Comparison of ENCODE assay signal across 15 cellular contexts in genomic region chr4:7781993-7782392, GRCh38.
A peak's percentile ranks its signal among the peaks of the same experiment; 100 is the strongest.
DNase-seq lines count a peak whose midpoint lies in the region; ATAC-seq and TF ChIP-seq lines count a peak whose summit lies in the region.
"Had no signal": no experiment of that assay in that cellular context is flagged by ENCODE, and none has a peak within 500 bp of the region (broad histone marks: within the 10 kb centered on the region; RNA-seq: fewer than 3 reads in every experiment).

No MANE protein-coding gene starts in this region.

- no peaks in the 10 kb centered on the region for H3K9me3 ChIP-seq in spleen
- no peaks in the 10 kb centered on the region for H3K9me3 ChIP-seq in left lung

- H3K27ac Mint-ChIP-seq in activated T-cell treated with anti-CD3 and anti-CD28 coated beads, Interleukin-2, amount 50 U/mL, for 24 hours: peak overlapping the region; percentile 96
- peak overlapping the region; percentile 41 to 87 (median 80) for H3K27ac Mint-ChIP-seq in brain

- ATAC-seq in left lung: no peak
- ATAC-seq: left colon had no signal

- H3K27me3 ChIP-seq in spleen (replicated peaks in 1 of 7) (no peaks in the 10 kb centered on the region), left lung (no peaks in the 10 kb centered on the region)
- H3K27me3 ChIP-seq: hepatocyte had no signal

- peaks cover 64% of the 10 kb centered on the region for H3K4me1 Mint-ChIP-seq in activated T-cell treated with anti-CD3 and anti-CD28 coated beads, Interleukin-2, amount 50 U/mL, for 24 hours (ENCODE audit: low read depth)
- H3K4me1 Mint-ChIP-seq in brain: peaks cover 52% of the 10 kb centered on the region

- no peak for DNase-seq in activated T-cell treated with anti-CD3 and anti-CD28 coated beads, Interleukin-2, amount 50 U/mL, for 24 hours
- DNase-seq in activated T-cell treated with anti-CD3 and anti-CD28 coated beads, Interleukin-2, amount 50 U/mL, for 1 hour: no peak
- DNase-seq in islet precursor cell: peak; percentile 55
- DNase-seq in spleen: peak; percentile 59
- DNase-seq in NCI-H1417 treated with DMSO at 0.1 percent for 48 hours (lab: John Stamatoyannopoulos, UW): no peak
- DNase-seq in left lung: no peak
- DNase-seq in LoVo (ENCODE audit: low spot score): no peak
- DNase-seq: activated CD4-positive, alpha-beta T cell treated with anti-CD3 and anti-CD28 coated beads, Interleukin-2, amount 50 U/mL, for 1 hour; left colon; NCI-H2029; NCI-H526 treated with DMSO at 0.1 percent for 48 hours; substantia nigra had no signal

- H3K36me3 ChIP-seq in spleen (peaks cover 0 to 44% (median 4%) of the 10 kb centered on the region in 6 donors), left lung (peaks cover 0 to 21% of the 10 kb centered on the region in 2 donors)

- intact Hi-C loops in spleen (cut with DNase I; ENCODE audit: low total_unique reads) (no loop called here), left lung (cut with DNase I) (no loop called here)

- 75 to 87% (median 83%) methylated on average over 17 of the region's 17 CpGs for WGBS in spleen, 5 donors

- H3K9me3 Mint-ChIP-seq in activated T-cell treated with anti-CD3 and anti-CD28 coated beads, Interleukin-2, amount 50 U/mL, for 24 hours: no peaks in the 10 kb centered on the region
- H3K9me3 Mint-ChIP-seq in brain: no peaks in the 10 kb centered on the region
- H3K9me3 Mint-ChIP-seq: T-helper 2 cell treated with Interferon-gamma antibody and Interleukin-4, amounts not matched to agents 5 μg/mL and 100 μg/mL, for 36 hours had no signal

- H3K4me1 ChIP-seq in spleen: peaks cover 5 to 40% (median 22%) of the 10 kb centered on the region in 6 donors
- H3K4me1 ChIP-seq in left lung: peaks cover 6 to 17% of the 10 kb centered on the region in 2 donors

- peak overlapping the region in 6 of 8 donors; percentile 22 to 78 (median 51) for H3K27ac ChIP-seq in spleen
- H3K27ac ChIP-seq in left lung: peak overlapping the region in 1 of 2 donors; percentile 43
- H3K27ac ChIP-seq: hepatocyte had no signal

- H3K36me3 Mint-ChIP-seq in activated T-cell treated with anti-CD3 and anti-CD28 coated beads, Interleukin-2, amount 50 U/mL, for 24 hours (ENCODE audit: low read depth): peaks cover 54% of the 10 kb centered on the region
- H3K36me3 Mint-ChIP-seq in brain: peaks cover 83% of the 10 kb centered on the region

- no peak overlapping the region for H3K4me3 ChIP-seq in spleen
- H3K4me3 ChIP-seq in left lung: no peak overlapping the region
- H3K4me3 ChIP-seq: hepatocyte had no signal

- TF ChIP-seq CTCF in brain (conservative IDR thresholded peaks at IDR 0.05) (no peak), spleen (IDR thresholded peaks at IDR 0.05 in 8 of 11, conservative IDR thresholded peaks at IDR 0.05 in 3 of 11) (no peak), left lung (IDR thresholded peaks at IDR 0.05) (no peak)

- TF ChIP-seq POLR2A in spleen (IDR thresholded peaks at IDR 0.05): no peak

- H3K4me3 Mint-ChIP-seq in activated T-cell treated with anti-CD3 and anti-CD28 coated beads, Interleukin-2, amount 50 U/mL, for 24 hours: peak overlapping the region; percentile 16
- H3K4me3 Mint-ChIP-seq in brain: no peak overlapping the region

- no peaks in the 10 kb centered on the region for H3K27me3 Mint-ChIP-seq in activated T-cell treated with anti-CD3 and anti-CD28 coated beads, Interleukin-2, amount 50 U/mL, for 24 hours
- no peaks in the 10 kb centered on the region for H3K27me3 Mint-ChIP-seq in brain

Comparison
In these comparisons a context has a peak if more than half of its experiments do, and no peak if none do; other contexts are left out.
1. DNase-seq: peak in islet precursor cell (single experiment) and spleen (single experiment); none in activated T-cell treated with anti-CD3 and anti-CD28 coated beads, Interleukin-2, amount 50 U/mL, for 24 hours (single experiment), activated T-cell treated with anti-CD3 and anti-CD28 coated beads, Interleukin-2, amount 50 U/mL, for 1 hour (single experiment), NCI-H1417 treated with DMSO at 0.1 percent for 48 hours (single experiment), left lung (0 of 2) and LoVo (single experiment).